In the genomic region with DNA sequence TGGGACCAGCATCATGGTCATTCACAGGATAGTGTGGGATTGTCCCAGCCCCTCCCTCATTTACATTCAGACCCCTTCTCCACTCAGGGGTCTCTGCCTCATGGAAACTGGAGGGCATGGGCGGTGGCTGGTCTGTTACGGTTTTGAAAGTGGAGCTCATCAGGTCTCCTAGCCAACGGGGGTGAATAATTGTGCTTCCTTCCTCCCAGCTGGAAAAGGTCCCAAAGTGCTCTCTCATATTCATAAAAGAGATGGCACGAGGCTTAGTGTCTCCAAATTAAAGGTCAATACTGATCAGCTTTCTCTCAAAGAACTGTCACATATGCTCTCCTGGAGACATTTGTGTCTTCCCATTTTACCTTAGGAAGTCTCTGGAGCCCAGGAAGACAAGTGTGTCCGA, we compare ENCODE assay signal across 11 cellular contexts. TPM values are rescaled to one million over a fixed set of nuclear protein-coding genes. Genes with fewer than 3 reads are reported as not detected.
DNase-seq lines count a peak whose midpoint lies in the region; ATAC-seq and TF ChIP-seq lines count a peak whose summit lies in the region.
"Had no signal": no experiment of that assay in that cellular context is flagged by ENCODE, and none has a peak within 500 bp of the region (broad histone marks: within the 10 kb centered on the region; RNA-seq: fewer than 3 reads in every experiment).

No MANE protein-coding gene starts in this region.

- H3K4me1 ChIP-seq in heart right ventricle (peaks cover 22 to 82% (median 71%) of the 10 kb centered on the region in 9 donors), parathyroid adenoma (peaks cover 35% of the 10 kb centered on the region)

- no peaks in the 10 kb centered on the region for H3K9me3 ChIP-seq in heart right ventricle
- no peaks in the 10 kb centered on the region for H3K9me3 ChIP-seq in parathyroid adenoma (ENCODE audit: control insufficient read depth, low read length)
- H3K9me3 ChIP-seq: uterus had no signal

- H3K36me3 Mint-ChIP-seq in WTC11 = peaks cover 3% of the 10 kb centered on the region; the same call in 1 of the 2 replicates

- peaks cover 97% of the 10 kb centered on the region for H3K4me1 Mint-ChIP-seq in WTC11

- peak overlapping the region; percentile 61 for H3K4me3 Mint-ChIP-seq in WTC11
- H3K4me3 Mint-ChIP-seq: activated CD8-positive, alpha-beta memory T cell treated with anti-CD3 and anti-CD28 coated beads, Interleukin-2, amount 10 ng/mL, durations not matched to agents 7 days and 5 days had no signal

- intact Hi-C loops in heart right ventricle (cut with DNase I) = loop anchor here in 3 of 10 donors (2.0 to 10.0 kb wide), 4 partner anchors 17 to 1051 kb away; no protein-coding TSS in a partner anchor

- WGBS in heart right ventricle, 2 donors = 13 to 26% methylated on average over 5 of the region's 5 CpGs

- H2AFZ ChIP-seq in parathyroid adenoma = no peak overlapping the region

- H3K9me3 Mint-ChIP-seq in WTC11 = no peaks in the 10 kb centered on the region
- H3K9me3 Mint-ChIP-seq: T-helper 1 cell treated with Interleukin-12 subunit alpha and Interleukin-12 subunit beta and Interleukin-4 antibody, amounts not matched to agents 30 μg/mL and 1 μg/mL, for 36 hours had no signal

- DNase-seq in WTC11 (ENCODE audit: low spot score) (no peak), heart right ventricle (no peak), DMS153 treated with DMSO at 0.1 percent for 48 hours (lab: John Stamatoyannopoulos, UW; ENCODE audit: unreplicated experiment) (no peak), SHP77 (lab: John Stamatoyannopoulos, UW) (no peak)
- DNase-seq: activated CD8-positive, alpha-beta memory T cell treated with anti-CD3 and anti-CD28 coated beads, Interleukin-2, amount 10 ng/mL, durations not matched to agents 7 days and 5 days; uterus had no signal

- H3K9ac ChIP-seq in parathyroid adenoma = no peak overlapping the region

- peak overlapping the region; percentile 92 for H3K27ac Mint-ChIP-seq in WTC11

- POLR2A ChIA-PET in WTC11 (lab: Charles Lee) = interaction anchor here (1.1 kb wide), 1 partner anchor 10 kb away, joined by 4 read pairs; no protein-coding TSS in a partner anchor

- TF ChIP-seq CTCF in WTC11 (IDR thresholded peaks at IDR 0.05) (no peak), heart right ventricle (IDR thresholded peaks at IDR 0.05) (no peak), parathyroid adenoma (IDR thresholded peaks at IDR 0.05) (no peak)

- ATAC-seq in WTC11 (no peak), heart right ventricle (peak in 5 of 8 donors; percentile 5 to 35 (median 19)), GM21367 (IDR thresholded peaks at IDR 0.05; ENCODE audit: unreplicated experiment) (no peak), HG03354 (IDR thresholded peaks at IDR 0.05; ENCODE audit: poor library complexity, severe bottlenecking, unreplicated experiment) (no peak)

- no peaks in the 10 kb centered on the region for H3K27me3 Mint-ChIP-seq in WTC11 (ENCODE audit: low read depth)
- H3K27me3 Mint-ChIP-seq: activated CD8-positive, alpha-beta memory T cell treated with anti-CD3 and anti-CD28 coated beads, Interleukin-2, amount 10 ng/mL, durations not matched to agents 7 days and 5 days had no signal

- H3K79me2 ChIP-seq in parathyroid adenoma = peaks cover 57% of the 10 kb centered on the region

- H3K27me3 ChIP-seq in heart right ventricle = no peaks in the 10 kb centered on the region
- H3K27me3 ChIP-seq in parathyroid adenoma (ENCODE audit: control insufficient read depth, insufficient read depth, low read length) = no peaks in the 10 kb centered on the region
- H3K27me3 ChIP-seq: uterus had no signal

- CTCF ChIA-PET in WTC11 (lab: Charles Lee) = no interaction called here

- H3K4me3 ChIP-seq in GM08714 (ENCODE audit: low read length) = peak overlapping the region; percentile 2; the same call in 1 of the 2 replicates
- H3K4me3 ChIP-seq in heart right ventricle = peak overlapping the region in 3 of 10 donors; percentile 12 to 26 (median 13)
- no peak overlapping the region for H3K4me3 ChIP-seq in parathyroid adenoma (ENCODE audit: low read depth, low read length)
- H3K4me3 ChIP-seq: uterus had no signal

- no peaks in the 10 kb centered on the region for H3K36me3 ChIP-seq in heart right ventricle
- H3K36me3 ChIP-seq in parathyroid adenoma (ENCODE audit: control insufficient read depth, insufficient read depth, low read length) = no peaks in the 10 kb centered on the region
- H3K36me3 ChIP-seq: uterus had no signal

- H3K27ac ChIP-seq in heart right ventricle (peak overlapping the region in 9 of 10 donors; percentile 40 to 84 (median 70)), parathyroid adenoma (peak overlapping the region; percentile 59)

- H3K4me2 ChIP-seq in parathyroid adenoma (ENCODE audit: low read length) = peak overlapping the region; percentile 60

TF ChIP-seq in WTC11, 78 proteins besides CTCF, POLR2A, EP300 and RAD21:
- TF ChIP-seq ZNF423 (CRISPR knock-in tag; IDR thresholded peaks at IDR 0.05) = no peak
- TF ChIP-seq CREM (CRISPR knock-in tag; IDR thresholded peaks at IDR 0.05) = 0 out of 2 replicates have a peak, but pooled peaks have one; percentile 22
- TF ChIP-seq ZNF121 (CRISPR knock-in tag; IDR thresholded peaks at IDR 0.05) = no peak
- TF ChIP-seq, protein P1, sequence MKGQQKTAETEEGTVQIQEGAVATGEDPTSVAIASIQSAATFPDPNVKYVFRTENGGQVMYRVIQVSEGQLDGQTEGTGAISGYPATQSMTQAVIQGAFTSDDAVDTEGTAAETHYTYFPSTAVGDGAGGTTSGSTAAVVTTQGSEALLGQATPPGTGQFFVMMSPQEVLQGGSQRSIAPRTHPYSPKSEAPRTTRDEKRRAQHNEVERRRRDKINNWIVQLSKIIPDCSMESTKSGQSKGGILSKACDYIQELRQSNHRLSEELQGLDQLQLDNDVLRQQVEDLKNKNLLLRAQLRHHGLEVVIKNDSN (CRISPR knock-in tag; IDR thresholded peaks at IDR 0.05) = no peak
- TF ChIP-seq, protein P2, sequence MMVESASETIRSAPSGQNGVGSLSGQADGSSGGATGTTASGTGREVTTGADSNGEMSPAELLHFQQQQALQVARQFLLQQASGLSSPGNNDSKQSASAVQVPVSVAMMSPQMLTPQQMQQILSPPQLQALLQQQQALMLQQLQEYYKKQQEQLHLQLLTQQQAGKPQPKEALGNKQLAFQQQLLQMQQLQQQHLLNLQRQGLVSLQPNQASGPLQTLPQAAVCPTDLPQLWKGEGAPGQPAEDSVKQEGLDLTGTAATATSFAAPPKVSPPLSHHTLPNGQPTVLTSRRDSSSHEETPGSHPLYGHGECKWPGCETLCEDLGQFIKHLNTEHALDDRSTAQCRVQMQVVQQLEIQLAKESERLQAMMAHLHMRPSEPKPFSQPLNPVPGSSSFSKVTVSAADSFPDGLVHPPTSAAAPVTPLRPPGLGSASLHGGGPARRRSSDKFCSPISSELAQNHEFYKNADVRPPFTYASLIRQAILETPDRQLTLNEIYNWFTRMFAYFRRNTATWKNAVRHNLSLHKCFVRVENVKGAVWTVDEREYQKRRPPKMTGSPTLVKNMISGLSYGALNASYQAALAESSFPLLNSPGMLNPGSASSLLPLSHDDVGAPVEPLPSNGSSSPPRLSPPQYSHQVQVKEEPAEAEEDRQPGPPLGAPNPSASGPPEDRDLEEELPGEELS (CRISPR knock-in tag; IDR thresholded peaks at IDR 0.05) = no peak
- TF ChIP-seq, protein P3, sequence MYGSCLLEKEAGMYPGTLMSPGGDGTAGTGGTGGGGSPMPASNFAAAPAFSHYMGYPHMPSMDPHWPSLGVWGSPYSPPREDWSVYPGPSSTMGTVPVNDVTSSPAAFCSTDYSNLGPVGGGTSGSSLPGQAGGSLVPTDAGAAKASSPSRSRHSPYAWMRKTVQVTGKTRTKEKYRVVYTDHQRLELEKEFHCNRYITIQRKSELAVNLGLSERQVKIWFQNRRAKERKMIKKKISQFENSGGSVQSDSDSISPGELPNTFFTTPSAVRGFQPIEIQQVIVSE (CRISPR knock-in tag; IDR thresholded peaks at IDR 0.05; ENCODE audit: borderline replicate concordance) = no peak
- TF ChIP-seq, protein P4, sequence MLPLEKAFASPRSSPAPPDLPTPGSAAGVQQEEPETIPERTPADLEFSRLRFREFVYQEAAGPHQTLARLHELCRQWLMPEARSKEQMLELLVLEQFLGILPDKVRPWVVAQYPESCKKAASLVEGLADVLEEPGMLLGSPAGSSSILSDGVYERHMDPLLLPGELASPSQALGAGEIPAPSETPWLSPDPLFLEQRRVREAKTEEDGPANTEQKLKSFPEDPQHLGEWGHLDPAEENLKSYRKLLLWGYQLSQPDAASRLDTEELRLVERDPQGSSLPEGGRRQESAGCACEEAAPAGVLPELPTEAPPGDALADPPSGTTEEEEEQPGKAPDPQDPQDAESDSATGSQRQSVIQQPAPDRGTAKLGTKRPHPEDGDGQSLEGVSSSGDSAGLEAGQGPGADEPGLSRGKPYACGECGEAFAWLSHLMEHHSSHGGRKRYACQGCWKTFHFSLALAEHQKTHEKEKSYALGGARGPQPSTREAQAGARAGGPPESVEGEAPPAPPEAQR (CRISPR knock-in tag; IDR thresholded peaks at IDR 0.05) = no peak
- TF ChIP-seq, protein P5, sequence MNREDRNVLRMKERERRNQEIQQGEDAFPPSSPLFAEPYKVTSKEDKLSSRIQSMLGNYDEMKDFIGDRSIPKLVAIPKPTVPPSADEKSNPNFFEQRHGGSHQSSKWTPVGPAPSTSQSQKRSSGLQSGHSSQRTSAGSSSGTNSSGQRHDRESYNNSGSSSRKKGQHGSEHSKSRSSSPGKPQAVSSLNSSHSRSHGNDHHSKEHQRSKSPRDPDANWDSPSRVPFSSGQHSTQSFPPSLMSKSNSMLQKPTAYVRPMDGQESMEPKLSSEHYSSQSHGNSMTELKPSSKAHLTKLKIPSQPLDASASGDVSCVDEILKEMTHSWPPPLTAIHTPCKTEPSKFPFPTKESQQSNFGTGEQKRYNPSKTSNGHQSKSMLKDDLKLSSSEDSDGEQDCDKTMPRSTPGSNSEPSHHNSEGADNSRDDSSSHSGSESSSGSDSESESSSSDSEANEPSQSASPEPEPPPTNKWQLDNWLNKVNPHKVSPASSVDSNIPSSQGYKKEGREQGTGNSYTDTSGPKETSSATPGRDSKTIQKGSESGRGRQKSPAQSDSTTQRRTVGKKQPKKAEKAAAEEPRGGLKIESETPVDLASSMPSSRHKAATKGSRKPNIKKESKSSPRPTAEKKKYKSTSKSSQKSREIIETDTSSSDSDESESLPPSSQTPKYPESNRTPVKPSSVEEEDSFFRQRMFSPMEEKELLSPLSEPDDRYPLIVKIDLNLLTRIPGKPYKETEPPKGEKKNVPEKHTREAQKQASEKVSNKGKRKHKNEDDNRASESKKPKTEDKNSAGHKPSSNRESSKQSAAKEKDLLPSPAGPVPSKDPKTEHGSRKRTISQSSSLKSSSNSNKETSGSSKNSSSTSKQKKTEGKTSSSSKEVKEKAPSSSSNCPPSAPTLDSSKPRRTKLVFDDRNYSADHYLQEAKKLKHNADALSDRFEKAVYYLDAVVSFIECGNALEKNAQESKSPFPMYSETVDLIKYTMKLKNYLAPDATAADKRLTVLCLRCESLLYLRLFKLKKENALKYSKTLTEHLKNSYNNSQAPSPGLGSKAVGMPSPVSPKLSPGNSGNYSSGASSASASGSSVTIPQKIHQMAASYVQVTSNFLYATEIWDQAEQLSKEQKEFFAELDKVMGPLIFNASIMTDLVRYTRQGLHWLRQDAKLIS (CRISPR knock-in tag; IDR thresholded peaks at IDR 0.05; ENCODE audit: borderline replicate concordance) = no peak

RNA-seq across cellular contexts. Expression of a gene that starts 19.9 kb away (rescaled TPM):
- total RNA-seq in WTC11 (2021) = 166 to 180 TPM (median 167 TPM) in 3 replicates
- 10 to 100 TPM in 4 of 10 donors, 1 to 10 TPM in 6; 5.8 to 11.6 (median 9.4) TPM for total RNA-seq in heart right ventricle
- polyA plus RNA-seq in heart right ventricle = 1 to 10 TPM; 2.3 to 5.1 TPM

Comparison
In these comparisons a context has a peak if more than half of its experiments do, and no peak if none do; other contexts are left out.
1. ATAC-seq: peak in heart right ventricle (5 of 8); none in WTC11 (single experiment), GM21367 (single experiment) and HG03354 (single experiment).
2. RNA of a gene that starts 19.9 kb away (total RNA-seq): 166 to 180 TPM in WTC11; 5.8 to 11.6 TPM in heart right ventricle; every median in the first group is over 10 times any median in the second.